9 cellular contexts compared by ENCODE assay signal in genomic region chr9:123360161-123361085, GRCh38. TPM values are rescaled to one million over a fixed set of nuclear protein-coding genes. Genes with fewer than 3 reads are reported as not detected.
DNase-seq lines count a peak whose midpoint lies in the region; FAIRE-seq and TF ChIP-seq lines count a peak whose summit lies in the region.
"Had no signal": no experiment of that assay in that cellular context is flagged by ENCODE, and none has a peak within 500 bp of the region (broad histone marks: within the 10 kb centered on the region; RNA-seq: fewer than 3 reads in every experiment).

No MANE protein-coding gene starts in this region.

- peak overlapping the region in 1 of 4 experiments; percentile 24; a peak in 1 of 8 replicates for H3K4me3 ChIP-seq in H1 (ENCODE audit: extremely low read depth in 1 of 4, insufficient read depth in 2 of 4, low read depth in 3 of 4, low read length in 4 of 4)

- H3K14ac ChIP-seq in H1 (ENCODE audit: insufficient read length), result no peak overlapping the region

- TF ChIP-seq POLR2A in H1 (IDR thresholded peaks at IDR 0.05; ENCODE audit: control extremely low read depth in 1 of 2, low read depth in 2 of 2, low read length in 2 of 2), result no peak

- peaks cover 0 to 2% of the 10 kb centered on the region in 2 experiments for H4K20me1 ChIP-seq in H1 (replicated peaks in 1 of 2; ENCODE audit: control insufficient read depth in 1 of 2, insufficient read depth in 2 of 2, low read length in 2 of 2)

- H3K4ac ChIP-seq in H1 (replicated peaks; ENCODE audit: insufficient read length, low read depth, low read length), result peak overlapping the region; percentile 28

- WGBS in H1 (ENCODE audit: extremely low coverage in 1 of 2, insufficient coverage in 1 of 2, insufficient read length in 1 of 2, insufficient replicate concordance in 2 of 2, low coverage in 1 of 2, low lambda C conversion rate in 2 of 2, missing lambda C conversion rate in 1 of 2), 2 experiments, result 28% methylated on average over 22 of the region's 22 CpGs; no CpG with 5 or more reads in 1 of the 2 experiments

- H3K23me2 ChIP-seq in H1 (ENCODE audit: low read depth, low read length), result peaks cover 9% of the 10 kb centered on the region

- no peaks in the 10 kb centered on the region for H3K36me3 ChIP-seq in H1 (ENCODE audit: control insufficient read depth in 2 of 4, insufficient read depth in 4 of 4, low read length in 3 of 4)

- H3K23ac ChIP-seq in H1 (ENCODE audit: insufficient read length), result no peak overlapping the region

- no peak overlapping the region for H3K56ac ChIP-seq in H1 (replicated peaks; ENCODE audit: insufficient read length, low read depth, low read length)

- CTCF ChIA-PET in H1 (lab: Charles Lee; ENCODE audit: partially characterized antibody), result interaction anchor here (0.6 to 22.0 kb wide), 7 partner anchors 10 to 1835 kb away, joined by 3 to 668 read pairs (median 4); no protein-coding TSS in a partner anchor

- peak overlapping the region; percentile 78; the same call in 1 of the 2 replicates for H2BK12ac ChIP-seq in H1 (ENCODE audit: low read depth, low read length)

- H3K4me2 ChIP-seq in H1 (ENCODE audit: insufficient read depth in 1 of 2, low read depth in 2 of 2, low read length in 2 of 2), result peak overlapping the region; percentile 21 to 59; a peak in 3 of 4 replicates

- H2BK15ac ChIP-seq in H1 (ENCODE audit: low read length), result peak overlapping the region; percentile 93

- H2BK5ac ChIP-seq in H1 (ENCODE audit: low read depth, low read length), result 0 out of 2 replicates have a peak overlapping the region, but pooled peaks have one; percentile 35

- no peak overlapping the region for H4K5ac ChIP-seq in H1 (ENCODE audit: insufficient read length, low read depth, low read length)

- H2AK5ac ChIP-seq in H1 (ENCODE audit: low read depth, low read length), result no peak overlapping the region

- H4K91ac ChIP-seq in H1 (replicated peaks; ENCODE audit: insufficient read length, low read length), result peak overlapping the region; percentile 84

- no peaks in the 10 kb centered on the region for H3K79me1 ChIP-seq in H1 (ENCODE audit: low read depth, low read length)

- H3K9me3 ChIP-seq in H1 (ENCODE audit: insufficient read depth in 2 of 2, low read depth in 1 of 2, low read length in 1 of 2), result no peaks in the 10 kb centered on the region

- H4K8ac ChIP-seq in H1 (ENCODE audit: extremely low read depth, insufficient read depth, low read length), result no peak overlapping the region; the same call in 1 of the 2 replicates

- no peak for TF ChIP-seq CTCF in H1 (IDR thresholded peaks at IDR 0.05; ENCODE audit: control extremely low read depth in 1 of 3, insufficient read depth in 1 of 3, low read depth in 1 of 3, low read length in 3 of 3)

- no peak overlapping the region for H3K27ac ChIP-seq in H1 (ENCODE audit: low read depth, low read length)

- H2BK120ac ChIP-seq in H1 (replicated peaks; ENCODE audit: low read depth, low read length), result peak overlapping the region; percentile 45

- 0 out of 2 replicates have a peak overlapping the region, but pooled peaks have one; percentile 34 for H2BK20ac ChIP-seq in H1 (ENCODE audit: low read length)

- H2AFZ ChIP-seq in H1 (ENCODE audit: low read length), result no peak overlapping the region

- no peak overlapping the region for H3K9ac ChIP-seq in H1 (replicated peaks in 1 of 4; ENCODE audit: extremely low read depth in 1 of 4, low read depth in 3 of 4, low read length in 3 of 4)

- TF ChIP-seq EP300 in H1 (IDR thresholded peaks at IDR 0.05; ENCODE audit: borderline replicate concordance in 1 of 2, low read depth in 2 of 2, low read length in 2 of 2), result no peak

- FAIRE-seq in H1 (lab: Jason Lieb, UNC), result no peak

- peak; percentile 31 for DNase-seq in activated T-cell treated with anti-CD3 and anti-CD28 coated beads for 48 hours (ENCODE audit: low read depth)
- no peak for DNase-seq in activated T-cell treated with anti-CD3 and anti-CD28 coated beads for 4 hours
- peak; percentile 98 for DNase-seq in OCI-M1 (lab: John Stamatoyannopoulos, UW)
- DNase-seq in H1 (ENCODE audit: low read depth in 1 of 2, low spot score in 2 of 2), result peak; percentile 91 to 100
- peak in 2 of 3 donors; percentile 22 to 29 for DNase-seq in stimulated activated CD4-positive, alpha-beta T cell treated with anti-CD3 and anti-CD28 coated beads, Interleukin-12 subunit alpha, Interleukin-12 subunit beta, amount 100 ng/mL, for 48 hours (ENCODE audit: low read depth in 2 of 3, low spot score in 1 of 3)
- DNase-seq in NCI-H187 treated with DMSO at 0.1 percent for 48 hours (lab: John Stamatoyannopoulos, UW), result no peak
- no peak for DNase-seq in NCI-H1694 (lab: John Stamatoyannopoulos, UW)
- DNase-seq in NCI-H2107 treated with DMSO at 0.1 percent for 48 hours (lab: John Stamatoyannopoulos, UW; ENCODE audit: unreplicated experiment), result no peak

- no peaks in the 10 kb centered on the region for H3K79me2 ChIP-seq in H1 (ENCODE audit: control insufficient read depth in 1 of 2, insufficient read depth in 2 of 2, low read length in 2 of 2)

- H3K18ac ChIP-seq in H1 (ENCODE audit: extremely low read depth, low read length), result no peak overlapping the region; the same call in 1 of the 2 replicates

- POLR2A ChIA-PET in H1 (lab: Charles Lee; ENCODE audit: partially characterized antibody), result interaction anchor here (0.5 to 3.1 kb wide), 4 partner anchors 9 to 117 kb away, joined by 3 to 19 read pairs (median 3); no protein-coding TSS in a partner anchor

- peaks cover 17 to 47% (median 37%) of the 10 kb centered on the region in 4 experiments for H3K4me1 ChIP-seq in H1 (replicated peaks in 1 of 4; ENCODE audit: control insufficient read depth in 3 of 4, insufficient read depth in 4 of 4, low read length in 3 of 4)

- no peak for TF ChIP-seq RAD21 in H1 (IDR thresholded peaks at IDR 0.05 in 1 of 2, conservative IDR thresholded peaks at IDR 0.05 in 1 of 2; ENCODE audit: low read depth in 2 of 2, low read length in 2 of 2)

- no peaks in the 10 kb centered on the region; a peak in 1 of 7 replicates for H3K27me3 ChIP-seq in H1 (replicated peaks in 1 of 4; ENCODE audit: control insufficient read depth in 3 of 4, extremely low read depth in 1 of 4, insufficient read depth in 3 of 4, low read length in 3 of 4)

TF ChIP-seq in H1, 55 proteins besides CTCF, POLR2A, EP300 and RAD21 (continues in another document):
- TF ChIP-seq SUZ12 (IDR thresholded peaks at IDR 0.05; ENCODE audit: low read length) (no peak), ATF2 (IDR thresholded peaks at IDR 0.05; ENCODE audit: low read length) (no peak), KDM4A (IDR thresholded peaks at IDR 0.05; ENCODE audit: low read depth, low read length, severe bottlenecking) (no peak), HDAC6 (IDR thresholded peaks at IDR 0.05; ENCODE audit: low read depth, low read length) (no peak), ZNF274 (IDR thresholded peaks at IDR 0.05; ENCODE audit: borderline replicate concordance, extremely low read depth, low read length) (no peak), RXRA (IDR thresholded peaks at IDR 0.05; ENCODE audit: insufficient read depth, low read depth, low read length) (no peak), SRF (IDR thresholded peaks at IDR 0.05; ENCODE audit: low read depth, low read length) (no peak), ASH2L (IDR thresholded peaks at IDR 0.05; ENCODE audit: low read length) (peak; percentile 14), CHD2 (IDR thresholded peaks at IDR 0.05; ENCODE audit: low read length) (0 out of 2 replicates have a peak, but pooled peaks have one; percentile 30), SP2 (IDR thresholded peaks at IDR 0.05; ENCODE audit: low read length) (no peak), ATF3 (IDR thresholded peaks at IDR 0.05; ENCODE audit: insufficient read depth, low read depth, low read length) (0 out of 2 replicates have a peak, but pooled peaks have one; percentile 33), CBX5 (IDR thresholded peaks at IDR 0.05; ENCODE audit: low read depth, low read length) (no peak), JUND (IDR thresholded peaks at IDR 0.05; ENCODE audit: low read length) (no peak), POU5F1 (IDR thresholded peaks at IDR 0.05; ENCODE audit: low read depth, low read length) (no peak), TEAD4 (IDR thresholded peaks at IDR 0.05; ENCODE audit: low read depth, low read length) (no peak), CBX8 (IDR thresholded peaks at IDR 0.05; ENCODE audit: borderline replicate concordance, low read depth, low read length) (no peak), KDM1A (IDR thresholded peaks at IDR 0.05; ENCODE audit: borderline replicate concordance, low read length) (peak; percentile 72; the same call in 1 of the 2 replicates), SIX5 (IDR thresholded peaks at IDR 0.05; ENCODE audit: low read depth, low read length) (no peak), TAF1 (IDR thresholded peaks at IDR 0.05; ENCODE audit: low read depth, low read length) (0 out of 2 replicates have a peak, but pooled peaks have one; percentile 28), SIN3A (conservative IDR thresholded peaks at IDR 0.05 in 1 of 2, IDR thresholded peaks at IDR 0.05 in 1 of 2; ENCODE audit: low read depth in 1 of 2, low read length in 2 of 2) (no peak), POLR2AphosphoS5 (IDR thresholded peaks at IDR 0.05; ENCODE audit: low read depth, low read length) (no peak), YY1 (IDR thresholded peaks at IDR 0.05; ENCODE audit: low read depth, low read length) (no peak)

RNA-seq across cellular contexts. Expression of gene CRB2, which starts 4.4 kb away (rescaled TPM):
- total RNA-seq in H1 (2021; fragmentation: NEBNext Ultra II Directional; extraction: Animal tissue kit (Norgen Biotek cat#: 25700)), result 8.4 and 10.3 TPM in 2 replicates
- polyA plus RNA-seq in H1 (2011; rRNA removed), result 4.0 and 6.9 TPM in 2 replicates
- polyA plus RNA-seq in H1 (2011; cell fraction: cytosol; rRNA removed), result 4.8 TPM
- polyA plus RNA-seq in H1 (2011; cell fraction: nucleus; rRNA removed), result 21.4 TPM
- polyA plus RNA-seq in H1 (2012, experiment 1 of 2), result 5.1 to 11.2 TPM (median 9.5 TPM) in 4 replicates
- polyA plus RNA-seq in H1 (2012, experiment 2 of 2), result 6.3 TPM
- 3.3 TPM for polyA plus RNA-seq in H1 (2013, experiment 1 of 2)
- 3.0 TPM for polyA plus RNA-seq in H1 (2013, experiment 2 of 2)
- 8.8 and 10.1 TPM in 2 replicates for polyA minus RNA-seq in H1 (2011; rRNA and poly(A)+ RNA removed)
- 17.2 TPM for polyA minus RNA-seq in H1 (2011; cell fraction: cytosol; rRNA and poly(A)+ RNA removed)
- polyA minus RNA-seq in H1 (2011; cell fraction: nucleus; rRNA and poly(A)+ RNA removed), result 19.0 TPM
- total RNA-seq: fibroblast of lung had no signal
- polyA plus RNA-seq: fibroblast of lung had no signal

Comparison
In these comparisons a context has a peak if more than half of its experiments do, and no peak if none do; other contexts are left out.
1. DNase-seq: peak in activated T-cell treated with anti-CD3 and anti-CD28 coated beads for 48 hours (single experiment), OCI-M1 (single experiment), H1 (2 of 2) and stimulated activated CD4-positive, alpha-beta T cell treated with anti-CD3 and anti-CD28 coated beads, Interleukin-12 subunit alpha, Interleukin-12 subunit beta, amount 100 ng/mL, for 48 hours (2 of 3); none in activated T-cell treated with anti-CD3 and anti-CD28 coated beads for 4 hours (single experiment), NCI-H187 treated with DMSO at 0.1 percent for 48 hours (single experiment), NCI-H1694 (single experiment) and NCI-H2107 treated with DMSO at 0.1 percent for 48 hours (single experiment).